ENCODE assay signal across 8 cellular contexts in genomic region chr2:43950383-43951008, GRCh38. TPM values are rescaled to one million over a fixed set of nuclear protein-coding genes. Genes with fewer than 3 reads are reported as not detected.
DNase-seq lines count a peak whose midpoint lies in the region; ATAC-seq, FAIRE-seq and TF ChIP-seq lines count a peak whose summit lies in the region.

No MANE protein-coding gene starts in this region.

- peak; percentile 39 for TF ChIP-seq CTCF in activated CD8-positive, alpha-beta T cell treated with anti-CD3 and anti-CD28 coated beads for 36 hours (IDR thresholded peaks at IDR 0.05)

- H3K27ac Mint-ChIP-seq in activated CD8-positive, alpha-beta T cell treated with anti-CD3 and anti-CD28 coated beads for 36 hours = no peak overlapping the region

- no peaks in the 10 kb centered on the region for H3K9me3 Mint-ChIP-seq in activated CD8-positive, alpha-beta T cell treated with anti-CD3 and anti-CD28 coated beads for 36 hours

- CTCF ChIA-PET in activated CD8-positive, alpha-beta T cell treated with anti-CD3 and anti-CD28 coated beads for 36 hours (lab: Charles Lee) = interaction anchor here (1.0 to 1.4 kb wide), 2 partner anchors 25 to 26 kb away, joined by 3 to 4 read pairs; no protein-coding TSS in a partner anchor

- H3K27me3 Mint-ChIP-seq in activated CD8-positive, alpha-beta T cell treated with anti-CD3 and anti-CD28 coated beads for 36 hours = no peaks in the 10 kb centered on the region

- H3K4me1 Mint-ChIP-seq in activated CD8-positive, alpha-beta T cell treated with anti-CD3 and anti-CD28 coated beads for 36 hours (ENCODE audit: low read depth) = no peaks in the 10 kb centered on the region

- intact Hi-C loops in activated CD8-positive, alpha-beta T cell treated with anti-CD3 and anti-CD28 coated beads for 36 hours (cut with micrococcal nuclease) = no loop called here

- FAIRE-seq in islet of Langerhans (lab: Jason Lieb, UNC) = peak; percentile 99

- no peak overlapping the region for H3K4me3 ChIP-seq in Jurkat, Clone E6-1 (ENCODE audit: low read length)

- no peak overlapping the region for H3K4me3 Mint-ChIP-seq in activated CD8-positive, alpha-beta T cell treated with anti-CD3 and anti-CD28 coated beads for 36 hours

- POLR2A ChIA-PET in activated CD8-positive, alpha-beta T cell treated with anti-CD3 and anti-CD28 coated beads for 36 hours (lab: Charles Lee) = interaction anchor here (0.5 kb wide), 1 partner anchor 904 kb away, joined by 3 read pairs; no protein-coding TSS in a partner anchor

- ATAC-seq in activated CD8-positive, alpha-beta T cell treated with anti-CD3 and anti-CD28 coated beads for 36 hours = no peak

- peaks cover 50% of the 10 kb centered on the region for H3K36me3 Mint-ChIP-seq in activated CD8-positive, alpha-beta T cell treated with anti-CD3 and anti-CD28 coated beads for 36 hours (ENCODE audit: low read depth)

- DNase-seq in NCI-H345 (lab: John Stamatoyannopoulos, UW) (peak; percentile 19), NCI-H345 treated with DMSO at 0.1 percent for 48 hours (lab: John Stamatoyannopoulos, UW; ENCODE audit: unreplicated experiment) (no peak), OCI-M2 (lab: John Stamatoyannopoulos, UW; ENCODE audit: unreplicated experiment) (no peak)
- peak; percentile 22 for DNase-seq in Jurkat, Clone E6-1 (ENCODE audit: low read depth, low spot score)
- DNase-seq in activated CD8-positive, alpha-beta T cell treated with anti-CD3 and anti-CD28 coated beads for 36 hours = peak; percentile 4
- DNase-seq in activated effector memory CD4-positive, alpha-beta T cell treated with Interleukin-2 at 50 U/mL for 16 hours = no peak
- no peak for DNase-seq in effector CD8-positive, alpha-beta T cell (lab: John Stamatoyannopoulos, UW)

RNA-seq across cellular contexts. Expression of gene LRPPRC, which starts 45.3 kb away (rescaled TPM):
- polyA plus RNA-seq in Jurkat, Clone E6-1 (2012; ENCODE audit: insufficient read depth, insufficient read length) = 79.3 TPM
- 100 to 1,000 TPM; 207 to 225 TPM for total RNA-seq in activated CD8-positive, alpha-beta T cell treated with anti-CD3 and anti-CD28 coated beads for 36 hours

Comparison
In these comparisons a context has a peak if more than half of its experiments do, and no peak if none do; other contexts are left out.
1. DNase-seq: peak in NCI-H345 (single experiment), Jurkat, Clone E6-1 (single experiment) and activated CD8-positive, alpha-beta T cell treated with anti-CD3 and anti-CD28 coated beads for 36 hours (single experiment); none in NCI-H345 treated with DMSO at 0.1 percent for 48 hours (single experiment), OCI-M2 (single experiment), activated effector memory CD4-positive, alpha-beta T cell treated with Interleukin-2 at 50 U/mL for 16 hours (single experiment) and effector CD8-positive, alpha-beta T cell (single experiment).